ENCODE assay signal across 8 cellular contexts in genomic region chr7:129949292-129950133, GRCh38. TPM values are rescaled to one million over a fixed set of nuclear protein-coding genes. Genes with fewer than 3 reads are reported as not detected.
DNase-seq lines count a peak whose midpoint lies in the region; ATAC-seq and TF ChIP-seq lines count a peak whose summit lies in the region.

No MANE protein-coding gene starts in this region.

- H3K4me3 ChIP-seq in BE2C (ENCODE audit: low read depth, low read length) (peak overlapping the region; percentile 95), mononuclear cell (ENCODE audit: low read length) (peak overlapping the region; percentile 92)

- no peaks in the 10 kb centered on the region for H3K36me3 ChIP-seq in BE2C

- peak; percentile 19 for ATAC-seq in GM18858 (IDR thresholded peaks at IDR 0.05; ENCODE audit: unreplicated experiment)
- ATAC-seq in HG03439 (IDR thresholded peaks at IDR 0.05; ENCODE audit: unreplicated experiment), result peak; percentile 23

- H3K27me3 ChIP-seq in BE2C (no peaks in the 10 kb centered on the region), mononuclear cell (ENCODE audit: insufficient read depth, low read length) (no peaks in the 10 kb centered on the region)

- no peak for TF ChIP-seq CTCF in BE2C (IDR thresholded peaks at IDR 0.05; ENCODE audit: low read depth, low read length)

- H3K4me1 ChIP-seq in BE2C, result no peaks in the 10 kb centered on the region
- peaks cover 48% of the 10 kb centered on the region for H3K4me1 ChIP-seq in mononuclear cell (ENCODE audit: insufficient read depth, low read length)

- DNase-seq in BE2C (no peak), SK-N-DZ (ENCODE audit: low spot score) (peak; percentile 17), epidermal melanocyte (ENCODE audit: insufficient read length, low spot score) (peak; percentile 31), NCI-H524 treated with DMSO at 0.1 percent for 48 hours (lab: John Stamatoyannopoulos, UW) (no peak), NOMO-1 treated with DMSO at 0.1 percent for 48 hours (lab: John Stamatoyannopoulos, UW; ENCODE audit: unreplicated experiment) (no peak)

- H3K9me3 ChIP-seq in BE2C (no peaks in the 10 kb centered on the region), mononuclear cell (ENCODE audit: low read depth, low read length) (no peaks in the 10 kb centered on the region)

RNA-seq across cellular contexts. Expression of gene UBE2H, which starts 3.2 kb away (rescaled TPM):
- polyA plus RNA-seq in BE2C (2012; ENCODE audit: insufficient read depth, insufficient read length, low read depth), result 63.3 TPM
- 15.9 and 17.9 TPM in 2 replicates for polyA plus RNA-seq in SK-N-DZ (2014; cell fraction: cytosol; rRNA removed)
- polyA plus RNA-seq in SK-N-DZ (2014; cell fraction: nucleus; rRNA removed), result 10.5 and 12.6 TPM in 2 replicates
- total RNA-seq in mononuclear cell, result 76.3 TPM

Comparison
In these comparisons a context has a peak if more than half of its experiments do, and no peak if none do; other contexts are left out.
1. DNase-seq: peak in SK-N-DZ (single experiment) and epidermal melanocyte (single experiment); none in BE2C (single experiment), NCI-H524 treated with DMSO at 0.1 percent for 48 hours (single experiment) and NOMO-1 treated with DMSO at 0.1 percent for 48 hours (single experiment).